Comparison of ENCODE assay signal across 11 cellular contexts in the genomic region with DNA sequence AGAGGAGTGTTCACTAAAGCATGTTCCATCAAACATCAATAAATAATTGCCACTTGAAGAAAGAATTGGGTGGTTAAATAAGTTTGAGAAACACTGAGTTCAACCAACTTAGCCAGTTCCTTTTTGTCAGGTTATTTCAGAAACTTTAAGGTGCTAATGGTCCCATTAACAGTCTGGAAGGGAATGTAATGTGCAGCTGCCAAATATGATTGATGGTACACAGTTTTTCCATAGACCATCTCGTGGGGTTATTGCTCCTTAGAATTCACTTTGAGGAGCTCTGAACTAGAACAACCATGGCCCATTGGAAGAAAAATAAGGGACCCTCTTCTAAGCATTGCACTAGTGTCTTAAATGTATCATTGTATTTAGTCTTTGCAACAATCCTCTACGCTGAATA.
"Had no signal": no experiment of that assay in that cellular context is flagged by ENCODE, and none has a peak within 500 bp of the region (broad histone marks: within the 10 kb centered on the region; RNA-seq: fewer than 3 reads in every experiment).

No MANE protein-coding gene starts in this region.

- H3K9me3 Mint-ChIP-seq: GM23338 had no signal

- FAIRE-seq: H1, H54 had no signal

- H3K27ac ChIP-seq: GM23248 had no signal

- H2AFZ ChIP-seq: GM23248, GM23338 had no signal

- ATAC-seq: GM23338, HCT116 had no signal

- H3K4me1 ChIP-seq: HAP-1 had no signal

- H3K4me2 ChIP-seq: GM23338 had no signal

- H3K4me3 Mint-ChIP-seq: GM23338, H9, HFFc6 had no signal

- DNase-seq: GM23248, GOT3, H7, H9, HCEC 1CT, HFFc6 had no signal

- H3K36me3 ChIP-seq: HAP-1 had no signal

- H3K4me3 ChIP-seq: GM23248, GM23338, HAP-1 had no signal

- H3K27ac Mint-ChIP-seq: GM23338, H9, HFFc6 had no signal

- H3K9ac ChIP-seq: GM23248 had no signal
